In genomic region chr11:10900686-10901415, GRCh38 we compare ENCODE assay signal across 9 cellular contexts. TPM values are rescaled to one million over a fixed set of nuclear protein-coding genes. Genes with fewer than 3 reads are reported as not detected.
A peak's percentile ranks its signal among the peaks of the same experiment; 100 is the strongest.
DNase-seq lines count a peak whose midpoint lies in the region; ATAC-seq and TF ChIP-seq lines count a peak whose summit lies in the region.
"Had no signal": no experiment of that assay in that cellular context is flagged by ENCODE, and none has a peak within 500 bp of the region (broad histone marks: within the 10 kb centered on the region; RNA-seq: fewer than 3 reads in every experiment).

No MANE protein-coding gene starts in this region.

- H3K4me2 ChIP-seq in HCT116 (ENCODE audit: low read length) = peak overlapping the region; percentile 74
- H3K4me2 ChIP-seq in smooth muscle cell = peak overlapping the region; percentile 81

- DNase-seq in HCT116 (ENCODE audit: low read depth, low spot score) = no peak
- DNase-seq in T-helper 17 cell = no peak
- peak in 1 of 2 donors; percentile 86 for DNase-seq in foreskin keratinocyte
- DNase-seq in smooth muscle cell (lab: John Stamatoyannopoulos, UW; ENCODE audit: unreplicated experiment) = no peak
- DNase-seq in activated CD8-positive, alpha-beta memory T cell treated with anti-CD3 and anti-CD28 coated beads, Interleukin-2, amount 50 U/mL, for 4 hours = no peak
- no peak for DNase-seq in NCI-H2171 (lab: John Stamatoyannopoulos, UW)
- DNase-seq in ureter (ENCODE audit: low spot score) = no peak

- H3K4me3 ChIP-seq in HCT116 (replicated peaks in 1 of 2; ENCODE audit: low read depth in 1 of 2, low read length in 2 of 2) (peak overlapping the region in 1 of 2 experiments; percentile 40; a peak in 3 of 4 replicates), smooth muscle cell (no peak overlapping the region)

- H3K9ac ChIP-seq in HCT116 (ENCODE audit: low read length) (peak overlapping the region; percentile 65), smooth muscle cell (ENCODE audit: low read depth) (peak overlapping the region; percentile 95)

- TF ChIP-seq POLR2A in HCT116 (IDR thresholded peaks at IDR 0.05; ENCODE audit: borderline replicate concordance, extremely low read depth, insufficient read depth, insufficient read length) = no peak

- no peak for TF ChIP-seq RAD21 in HCT116 (IDR thresholded peaks at IDR 0.05; ENCODE audit: low read depth)

- H3K79me2 ChIP-seq in HCT116 (ENCODE audit: insufficient read depth, low read length) (no peaks in the 10 kb centered on the region), smooth muscle cell (ENCODE audit: low read depth) (no peaks in the 10 kb centered on the region)

- H3K27ac ChIP-seq in HCT116 (ENCODE audit: low read depth, low read length) (peak overlapping the region; percentile 93), foreskin keratinocyte (peak overlapping the region; percentile 99), smooth muscle cell (ENCODE audit: low read depth) (peak overlapping the region; percentile 99)

- peak; percentile 12; the same call in 1 of the 2 replicates for ATAC-seq in HCT116
- no peak for ATAC-seq in T-helper 17 cell
- peak; percentile 42 for ATAC-seq in foreskin keratinocyte
- ATAC-seq in GM21381 (IDR thresholded peaks at IDR 0.05; ENCODE audit: unreplicated experiment) = no peak

- no peaks in the 10 kb centered on the region for H3K9me2 ChIP-seq in HCT116 (ENCODE audit: insufficient read depth)

- H3K27me3 Mint-ChIP-seq in T-helper 17 cell = peaks cover 25% of the 10 kb centered on the region

- H3K9me3 ChIP-seq in HCT116 (ENCODE audit: control insufficient read depth in 1 of 2, insufficient read depth in 1 of 2, low read depth in 1 of 2, low read length in 2 of 2) = no peaks in the 10 kb centered on the region
- H3K9me3 ChIP-seq in T-helper 17 cell (ENCODE audit: control insufficient read depth, low read length, poor library complexity, severe bottlenecking) = no peaks in the 10 kb centered on the region
- no peaks in the 10 kb centered on the region for H3K9me3 ChIP-seq in smooth muscle cell (replicated peaks; ENCODE audit: low read depth)

- H4K20me1 ChIP-seq in HCT116 (ENCODE audit: insufficient read depth) (no peaks in the 10 kb centered on the region), smooth muscle cell (ENCODE audit: low read depth) (no peaks in the 10 kb centered on the region)

- WGBS in smooth muscle cell (ENCODE audit: low lambda C conversion rate) = 47% methylated on average over 7 of the region's 7 CpGs

- BruUV-seq in HCT116 (replicated peaks; lab: Mats Ljungman, UMichigan) = no TSS peak

- RAD21 ChIA-PET in HCT116 (lab: Charles Lee; ENCODE audit: low non-redundant PET in 1 of 2, low total read pairs in 2 of 2, uncharacterized antibody in 2 of 2, unreplicated experiment in 2 of 2) = interaction anchor here in 1 of 2 experiments (0.8 to 1.1 kb wide), 3 partner anchors 33 to 43 kb away, joined by 3 to 6 read pairs (median 4); partner anchors contain the start of gene ZBED5

- H3K4me1 ChIP-seq in HCT116 (ENCODE audit: control insufficient read depth in 1 of 2, insufficient read depth in 2 of 2, low read length in 2 of 2) (peaks cover 34 to 44% of the 10 kb centered on the region in 2 experiments), foreskin keratinocyte (peaks cover 28% of the 10 kb centered on the region), smooth muscle cell (ENCODE audit: low read depth) (peaks cover 21% of the 10 kb centered on the region)

- H3K4me1 Mint-ChIP-seq in T-helper 17 cell = no peaks in the 10 kb centered on the region

- peaks cover 26% of the 10 kb centered on the region for H3F3A ChIP-seq in smooth muscle cell (ENCODE audit: low read depth)

- H3K36me3 Mint-ChIP-seq in T-helper 17 cell (ENCODE audit: low read depth) = peaks cover 6% of the 10 kb centered on the region

- intact Hi-C loops in HCT116 (cut with micrococcal nuclease) = loop anchor here (1.0 to 5.0 kb wide), 2 partner anchors 43 to 94 kb away; partner anchors contain the start of genes EIF4G2 and ZBED5

- H3K27ac Mint-ChIP-seq in T-helper 17 cell = no peak overlapping the region
- H3K27ac Mint-ChIP-seq: T-helper 1 cell treated with Interleukin-12 subunit alpha and Interleukin-12 subunit beta and Interleukin-4 antibody, amounts not matched to agents 30 μg/mL and 1 μg/mL, for 36 hours had no signal

- POLR2A ChIA-PET in HCT116 (lab: Charles Lee) = interaction anchor here (0.5 to 4.7 kb wide), 10 partner anchors 10 to 111 kb away, joined by 3 to 48 read pairs (median 4); partner anchors contain the start of genes EIF4G2 and ZBED5

- no peak for TF ChIP-seq CTCF in HCT116 (IDR thresholded peaks at IDR 0.05 in 2 of 3, conservative IDR thresholded peaks at IDR 0.05 in 1 of 3; ENCODE audit: borderline replicate concordance in 1 of 3, insufficient read depth in 1 of 3, low read depth in 2 of 3, low read length in 2 of 3)
- TF ChIP-seq CTCF in foreskin keratinocyte (conservative IDR thresholded peaks at IDR 0.05) = no peak
- TF ChIP-seq CTCF in smooth muscle cell (IDR thresholded peaks at IDR 0.05; ENCODE audit: borderline replicate concordance, insufficient read depth, poor library complexity, severe bottlenecking) = no peak

- H2AFZ ChIP-seq in HCT116 (ENCODE audit: low read depth, low read length, poor library complexity, severe bottlenecking) (peak overlapping the region; percentile 1), smooth muscle cell (ENCODE audit: low read depth) (peak overlapping the region; percentile 18)

- H3K27me3 ChIP-seq in HCT116 (ENCODE audit: insufficient read depth, low read length) = no peaks in the 10 kb centered on the region
- no peaks in the 10 kb centered on the region for H3K27me3 ChIP-seq in foreskin keratinocyte
- no peaks in the 10 kb centered on the region for H3K27me3 ChIP-seq in smooth muscle cell (ENCODE audit: low read depth)

- H3K36me3 ChIP-seq in HCT116 (ENCODE audit: control insufficient read depth in 1 of 2, insufficient read depth in 2 of 2, low read length in 2 of 2) (no peaks in the 10 kb centered on the region), smooth muscle cell (ENCODE audit: low read depth) (no peaks in the 10 kb centered on the region)

- H3K4me3 Mint-ChIP-seq in T-helper 17 cell = peak overlapping the region; percentile 31
- H3K4me3 Mint-ChIP-seq: T-helper 1 cell treated with Interleukin-12 subunit alpha and Interleukin-12 subunit beta and Interleukin-4 antibody, amounts not matched to agents 30 μg/mL and 1 μg/mL, for 36 hours had no signal

- CTCF ChIA-PET in HCT116 (lab: Charles Lee) = interaction anchor here (1.2 to 2.0 kb wide), 7 partner anchors 13 to 130 kb away, joined by 4 to 8 read pairs (median 5); no protein-coding TSS in a partner anchor

TF ChIP-seq in HCT116, 20 proteins besides CTCF, POLR2A, EP300 and RAD21:
- TF ChIP-seq YY1 (IDR thresholded peaks at IDR 0.05; ENCODE audit: extremely low read depth, insufficient replicate concordance, low read depth, low read length) (no peak), FOSL1 (IDR thresholded peaks at IDR 0.05; ENCODE audit: low read depth) (no peak), ZBTB33 (IDR thresholded peaks at IDR 0.05; ENCODE audit: extremely low read depth, insufficient replicate concordance, low read length) (no peak), POLR2AphosphoS5 (IDR thresholded peaks at IDR 0.05; ENCODE audit: low read depth, low read length) (no peak), ZNF274 (IDR thresholded peaks at IDR 0.05; ENCODE audit: low read depth, low read length) (no peak), CBX3 (IDR thresholded peaks at IDR 0.05; ENCODE audit: low read depth) (no peak), MAX (IDR thresholded peaks at IDR 0.05) (no peak), EZH2phosphoT487 (IDR thresholded peaks at IDR 0.05; ENCODE audit: borderline replicate concordance) (no peak), ZFX (IDR thresholded peaks at IDR 0.05) (no peak), ATF3 (IDR thresholded peaks at IDR 0.05) (no peak), SIN3A (IDR thresholded peaks at IDR 0.05; ENCODE audit: low read depth) (no peak), JUND (IDR thresholded peaks at IDR 0.05) (no peak), ELF1 (IDR thresholded peaks at IDR 0.05; ENCODE audit: borderline replicate concordance, low read depth) (no peak)

RNA-seq across cellular contexts. Expression of gene ZBED5, which starts 43.0 kb away (rescaled TPM):
- 26.8 TPM for total RNA-seq in HCT116 (2021; ENCODE audit: unreplicated experiment)
- polyA plus RNA-seq in HCT116 (2012) = 12.7 and 16.0 TPM in 2 replicates
- 10 to 100 TPM; 56.6 to 64.2 TPM for total RNA-seq in T-helper 17 cell
- 30.0 and 32.3 TPM in 2 replicates for total RNA-seq in foreskin keratinocyte
- polyA plus RNA-seq in foreskin keratinocyte = 11.7 and 12.8 TPM in 2 replicates
- 30.6 and 42.7 TPM in 2 replicates for total RNA-seq in smooth muscle cell
- 22.6 and 26.0 TPM in 2 replicates for polyA plus RNA-seq in smooth muscle cell
- total RNA-seq in ureter = 54.0 TPM

Comparison
In these comparisons a context has a peak if more than half of its experiments do, and no peak if none do; other contexts are left out.
1. ATAC-seq: peak in HCT116 (single experiment) and foreskin keratinocyte (single experiment); none in T-helper 17 cell (single experiment) and GM21381 (single experiment).
2. Peak in every context shown above with its lines, with median percentiles within 50 percentile points of each other: H3K27ac ChIP-seq.